Comparison of ENCODE assay signal across 8 cellular contexts in genomic region chr1:144101397-144102050, GRCh38.
A peak's percentile ranks its signal among the peaks of the same experiment; 100 is the strongest.
DNase-seq lines count a peak whose midpoint lies in the region; ATAC-seq and FAIRE-seq lines count a peak whose summit lies in the region.

No MANE protein-coding gene starts in this region.

- H3K27ac ChIP-seq in small intestine (ENCODE audit: low read depth in 1 of 2, low read length in 1 of 2): no peak overlapping the region

- no peaks in the 10 kb centered on the region for H3K27me3 ChIP-seq in small intestine (ENCODE audit: control insufficient read depth in 2 of 2, insufficient read depth in 2 of 2, low read length in 2 of 2)

- DNase-seq in H4 (ENCODE audit: low spot score) (peak; percentile 34), glomerular visceral epithelial cell (ENCODE audit: extremely low spot score) (peak; percentile 3), small intestine (peak; percentile 0), UCSD-AML1 (lab: John Stamatoyannopoulos, UW; ENCODE audit: unreplicated experiment) (no peak), DMS153 (lab: John Stamatoyannopoulos, UW) (no peak)
- DNase-seq in activated CD8-positive, alpha-beta memory T cell treated with anti-CD3 and anti-CD28 coated beads, Interleukin-2, amount 50 U/mL, for 48 hours: peak; percentile 56

- no peaks in the 10 kb centered on the region for H3K36me3 ChIP-seq in small intestine (ENCODE audit: control insufficient read depth in 2 of 2, insufficient read depth in 2 of 2, low read length in 2 of 2)

- no peaks in the 10 kb centered on the region for H3K4me1 ChIP-seq in small intestine (ENCODE audit: control insufficient read depth in 2 of 2, insufficient read depth in 1 of 2, low read depth in 1 of 2, low read length in 1 of 2)

- no peak overlapping the region for H3K4me3 ChIP-seq in small intestine (ENCODE audit: low read depth in 1 of 2, low read length in 2 of 2)

- H3K9me3 ChIP-seq in small intestine (ENCODE audit: control insufficient read depth, low read depth): peaks cover 4% of the 10 kb centered on the region

- ATAC-seq in HG03439 (IDR thresholded peaks at IDR 0.05; ENCODE audit: unreplicated experiment) (no peak), HG03520 (IDR thresholded peaks at IDR 0.05; ENCODE audit: unreplicated experiment) (no peak)

- FAIRE-seq in small intestine (lab: Jason Lieb, UNC): no peak

- 76 to 78% (median 78%) methylated on average over 8 of the region's 8 CpGs for WGBS in small intestine, 3 donors

Comparison
In these comparisons a context has a peak if more than half of its experiments do, and no peak if none do; other contexts are left out.
1. DNase-seq: peak in H4 (single experiment), activated CD8-positive, alpha-beta memory T cell treated with anti-CD3 and anti-CD28 coated beads, Interleukin-2, amount 50 U/mL, for 48 hours (single experiment), glomerular visceral epithelial cell (single experiment) and small intestine (single experiment); none in UCSD-AML1 (single experiment) and DMS153 (single experiment).